Comparison of ENCODE assay signal across 21 cellular contexts in genomic region chr1:112040891-112041740, GRCh38. TPM values are rescaled to one million over a fixed set of nuclear protein-coding genes. Genes with fewer than 3 reads are reported as not detected.
DNase-seq lines count a peak whose midpoint lies in the region; ATAC-seq and TF ChIP-seq lines count a peak whose summit lies in the region.
"Had no signal": no experiment of that assay in that cellular context is flagged by ENCODE, and none has a peak within 500 bp of the region (broad histone marks: within the 10 kb centered on the region; RNA-seq: fewer than 3 reads in every experiment).

No MANE protein-coding gene starts in this region.

- H3K9me3 ChIP-seq in BE2C (no peaks in the 10 kb centered on the region), SK-N-MC (ENCODE audit: low read depth, low read length) (no peaks in the 10 kb centered on the region)
- H3K9me3 ChIP-seq: left lung, SK-N-SH had no signal

- DNase-seq in BE2C (peak; percentile 35), SK-N-MC (ENCODE audit: low read depth, low spot score) (peak; percentile 5), SKM-1 (lab: John Stamatoyannopoulos, UW; ENCODE audit: unreplicated experiment) (no peak), GM13976 (ENCODE audit: low spot score) (no peak), head of caudate nucleus (no peak)
- DNase-seq in activated CD4-positive, alpha-beta T cell treated with anti-CD3 and anti-CD28 coated beads, Interleukin-2, amount 50 U/mL, for 48 hours: no peak
- DNase-seq: ACHN; activated CD4-positive, CD25-positive, alpha-beta regulatory T cell; activated T-cell treated with anti-CD3 and anti-CD28 coated beads, Interleukin-2, amount 50 U/mL, for 48 hours; CD4-positive, CD25-positive, alpha-beta regulatory T cell; effector CD4-positive, alpha-beta T cell; left lung; NCI-H1048; NCI-H2081 treated with DMSO at 0.1 percent for 48 hours; NCI-H526 treated with DMSO at 0.1 percent for 48 hours; SK-N-SH; T-helper 9 cell had no signal

- H3K4me3 ChIP-seq in BE2C (ENCODE audit: low read depth, low read length) (no peak overlapping the region), SK-N-MC (no peak overlapping the region)
- H3K4me3 ChIP-seq: left lung had no signal

- no peaks in the 10 kb centered on the region for H3K4me1 ChIP-seq in BE2C
- H3K4me1 ChIP-seq: left lung had no signal

- ATAC-seq in GM18511 (IDR thresholded peaks at IDR 0.05; ENCODE audit: unreplicated experiment) (peak; percentile 70), HG03520 (IDR thresholded peaks at IDR 0.05; ENCODE audit: unreplicated experiment) (peak; percentile 63)
- ATAC-seq: left lung, Panc1 had no signal

- in situ Hi-C loops in GM13976 (cut with MboI; ENCODE audit: low sequenced_read_pairs, unreplicated experiment): no loop called here

- 0 out of 2 replicates have a peak, but pooled peaks cover 5% of the 10 kb centered on the region for H3K27me3 ChIP-seq in BE2C
- H3K27me3 ChIP-seq: left lung had no signal

- H3K36me3 ChIP-seq in BE2C: no peaks in the 10 kb centered on the region
- no peaks in the 10 kb centered on the region for H3K36me3 ChIP-seq in SK-N-MC (ENCODE audit: insufficient read depth, low read length)
- H3K36me3 ChIP-seq: left lung had no signal

- no peak for TF ChIP-seq CTCF in BE2C (IDR thresholded peaks at IDR 0.05; ENCODE audit: low read depth, low read length)
- no peak for TF ChIP-seq CTCF in GM13976 (IDR thresholded peaks at IDR 0.05; ENCODE audit: borderline replicate concordance, control extremely low read depth, extremely low read depth, insufficient read depth, missing control alignments)

- intact Hi-C loops in head of caudate nucleus (cut with DNase I): no loop called here

- no peak overlapping the region for H3K27ac ChIP-seq in SK-N-MC
- H3K27ac ChIP-seq: KMS-11, left lung had no signal

- no peak overlapping the region for H3K9ac ChIP-seq in SK-N-MC (ENCODE audit: insufficient read length)
- H3K9ac ChIP-seq: KMS-11, SK-N-SH had no signal

RNA-seq across cellular contexts. Expression of gene KCND3, which starts 51.6 kb away (rescaled TPM):
- 1.2 TPM for polyA plus RNA-seq in BE2C (2012; ENCODE audit: insufficient read depth, insufficient read length, low read depth)
- polyA plus RNA-seq: SK-N-SH had no signal

Comparison
In these comparisons a context has a peak if more than half of its experiments do, and no peak if none do; other contexts are left out.
1. DNase-seq: peak in BE2C (single experiment) and SK-N-MC (single experiment); none in SKM-1 (single experiment), GM13976 (single experiment), activated CD4-positive, alpha-beta T cell treated with anti-CD3 and anti-CD28 coated beads, Interleukin-2, amount 50 U/mL, for 48 hours (0 of 2) and head of caudate nucleus (0 of 42).